Comparison of ENCODE assay signal across 8 cellular contexts in genomic region chr14:36321004-36321381, GRCh38. TPM values are rescaled to one million over a fixed set of nuclear protein-coding genes. Genes with fewer than 3 reads are reported as not detected.
DNase-seq lines count a peak whose midpoint lies in the region; ATAC-seq, FAIRE-seq and TF ChIP-seq lines count a peak whose summit lies in the region.
"Not testable (repeated sequence)": the region's sequence is repeated elsewhere in the genome, so short reads cannot be mapped to it uniquely, and the experiment has no call there.

No MANE protein-coding gene starts in this region.

- H3K27me3 Mint-ChIP-seq in activated naive CD4-positive, alpha-beta T cell treated with anti-CD3 and anti-CD28 coated beads, Interleukin-2, amount 50 U/mL, for 24 hours; immature natural killer cell (ENCODE audit: low read depth in 3 of 3); neural progenitor cell (ENCODE audit: insufficient read depth, low read depth): not testable (repeated sequence)

- not testable (repeated sequence) for H3K9me3 ChIP-seq in RWPE2 (ENCODE audit: severe bottlenecking); H1 (ENCODE audit: insufficient read depth in 2 of 2, low read depth in 1 of 2, low read length in 1 of 2); neural progenitor cell (ENCODE audit: low read depth); subcutaneous abdominal adipose tissue (ENCODE audit: control insufficient read depth in 5 of 5, low read length in 5 of 5)

- not testable (repeated sequence) for H2BK120ac ChIP-seq in H1 (replicated peaks; ENCODE audit: low read depth, low read length)

- FAIRE-seq in H1 (lab: Jason Lieb, UNC), result not testable (repeated sequence)

- H3K4me3 ChIP-seq in BJ (ENCODE audit: low read depth, low read length), result peak overlapping the region; percentile 83
- peak overlapping the region; percentile 84 for H3K4me3 ChIP-seq in HFF-Myc (replicated peaks; ENCODE audit: low read depth, low read length)
- peak overlapping the region; percentile 71 for H3K4me3 ChIP-seq in RWPE2 (ENCODE audit: severe bottlenecking)
- H3K4me3 ChIP-seq in H1 (ENCODE audit: extremely low read depth in 1 of 4, insufficient read depth in 2 of 4, low read depth in 3 of 4, low read length in 4 of 4), result peak overlapping the region; percentile 34 to 99 (median 98); a peak in 5 of 8 replicates
- H3K4me3 ChIP-seq in neural progenitor cell, result peak overlapping the region; percentile 83
- H3K4me3 ChIP-seq in subcutaneous abdominal adipose tissue (ENCODE audit: low read depth in 1 of 5, low read length in 5 of 5), result peak overlapping the region; percentile 96 to 99 (median 98)

- H3K79me1 ChIP-seq in H1 (ENCODE audit: low read depth, low read length), result not testable (repeated sequence)

- H2BK12ac ChIP-seq in H1 (ENCODE audit: low read depth, low read length), result not testable (repeated sequence)

- H4K8ac ChIP-seq in H1 (ENCODE audit: extremely low read depth, insufficient read depth, low read length), result peak overlapping the region; percentile 86; the same call in 1 of the 2 replicates

- not testable (repeated sequence) for H3K23me2 ChIP-seq in H1 (ENCODE audit: low read depth, low read length)

- not testable (repeated sequence) for TF ChIP-seq CTCF in BJ (IDR thresholded peaks at IDR 0.05; ENCODE audit: insufficient read depth, low read depth, low read length); HFF-Myc (IDR thresholded peaks at IDR 0.05; ENCODE audit: low read depth, low read length, missing control alignments); RWPE2 (IDR thresholded peaks at IDR 0.05; ENCODE audit: poor library complexity, severe bottlenecking); H1 (IDR thresholded peaks at IDR 0.05; ENCODE audit: control extremely low read depth in 1 of 3, insufficient read depth in 1 of 3, low read depth in 1 of 3, low read length in 3 of 3); neural progenitor cell (IDR thresholded peaks at IDR 0.05)

- TF ChIP-seq POLR2A in H1 (IDR thresholded peaks at IDR 0.05; ENCODE audit: control extremely low read depth in 1 of 2, low read depth in 2 of 2, low read length in 2 of 2), result not testable (repeated sequence)

- not testable (repeated sequence) for H2BK5ac ChIP-seq in H1 (ENCODE audit: low read depth, low read length)

- H3K4me1 Mint-ChIP-seq in activated naive CD4-positive, alpha-beta T cell treated with anti-CD3 and anti-CD28 coated beads, Interleukin-2, amount 50 U/mL, for 24 hours, result peaks cover 40% of the 10 kb centered on the region
- H3K4me1 Mint-ChIP-seq in immature natural killer cell (peaks cover 24 to 43% of the 10 kb centered on the region in 2 donors), neural progenitor cell (peaks cover 24% of the 10 kb centered on the region)

- H3K9ac ChIP-seq in H1 (replicated peaks in 1 of 4; ENCODE audit: extremely low read depth in 1 of 4, low read depth in 3 of 4, low read length in 3 of 4) (peak overlapping the region in 1 of 4 experiments; percentile 54; a peak in 2 of 7 replicates), subcutaneous abdominal adipose tissue (ENCODE audit: low read length in 5 of 5) (peak overlapping the region in 1 of 5 donors; percentile 96)
- not testable (repeated sequence) for H3K9ac ChIP-seq in neural progenitor cell

- peaks cover 32% of the 10 kb centered on the region for H3K4me1 ChIP-seq in RWPE2 (ENCODE audit: insufficient read depth, poor library complexity, severe bottlenecking)
- not testable (repeated sequence) for H3K4me1 ChIP-seq in H1 (replicated peaks in 1 of 4; ENCODE audit: control insufficient read depth in 3 of 4, insufficient read depth in 4 of 4, low read length in 3 of 4)
- peaks cover 36% of the 10 kb centered on the region for H3K4me1 ChIP-seq in neural progenitor cell
- peaks cover 0 to 22% (median 15%) of the 10 kb centered on the region in 5 donors for H3K4me1 ChIP-seq in subcutaneous abdominal adipose tissue (ENCODE audit: control insufficient read depth in 5 of 5, insufficient read depth in 5 of 5, low read length in 5 of 5)

- WGBS in H1 (ENCODE audit: extremely low coverage in 1 of 2, insufficient coverage in 1 of 2, insufficient read length in 1 of 2, insufficient replicate concordance in 2 of 2, low coverage in 1 of 2, low lambda C conversion rate in 2 of 2, missing lambda C conversion rate in 1 of 2), 2 experiments, result 71% methylated on average over 7 of the region's 7 CpGs; no CpG with 5 or more reads in 1 of the 2 experiments

- H3K18ac ChIP-seq in H1 (ENCODE audit: extremely low read depth, low read length), result not testable (repeated sequence)

- not testable (repeated sequence) for H3K27ac ChIP-seq in RWPE2 (ENCODE audit: poor library complexity, severe bottlenecking); H1 (ENCODE audit: low read depth, low read length); neural progenitor cell
- peak overlapping the region; percentile 89 for H3K27ac ChIP-seq in subcutaneous abdominal adipose tissue (ENCODE audit: low read depth, low read length)

- H3K27ac Mint-ChIP-seq in activated naive CD4-positive, alpha-beta T cell treated with anti-CD3 and anti-CD28 coated beads, Interleukin-2, amount 50 U/mL, for 24 hours, result peak overlapping the region; percentile 93
- peak overlapping the region; percentile 76 to 95 (median 86) for H3K27ac Mint-ChIP-seq in immature natural killer cell
- H3K27ac Mint-ChIP-seq in neural progenitor cell, result peak overlapping the region; percentile 77

- H3K14ac ChIP-seq in H1 (ENCODE audit: insufficient read length), result not testable (repeated sequence)

- H4K20me1 ChIP-seq in H1 (replicated peaks in 1 of 2; ENCODE audit: control insufficient read depth in 1 of 2, insufficient read depth in 2 of 2, low read length in 2 of 2), result not testable (repeated sequence)
- H4K20me1 ChIP-seq in neural progenitor cell (ENCODE audit: low read depth), result peaks cover 22% of the 10 kb centered on the region

- CTCF ChIA-PET in BJ (lab: Yijun Ruan, JAX), result interaction anchor here (0.6 to 2.0 kb wide), 3 partner anchors 53 to 1720 kb away, joined by 3 to 7 read pairs (median 6); no protein-coding TSS in a partner anchor
- CTCF ChIA-PET in H1 (lab: Charles Lee; ENCODE audit: partially characterized antibody), result interaction anchor here (0.5 to 0.6 kb wide), 2 partner anchors 89 to 848 kb away, joined by 3 to 5 read pairs; no protein-coding TSS in a partner anchor

- TF ChIP-seq EP300 in H1 (IDR thresholded peaks at IDR 0.05; ENCODE audit: borderline replicate concordance in 1 of 2, low read depth in 2 of 2, low read length in 2 of 2), result not testable (repeated sequence)

- peak overlapping the region; percentile 76 for H4K5ac ChIP-seq in H1 (ENCODE audit: insufficient read length, low read depth, low read length)

- not testable (repeated sequence) for H3K23ac ChIP-seq in H1 (ENCODE audit: insufficient read length)

- TF ChIP-seq RAD21 in H1 (IDR thresholded peaks at IDR 0.05 in 1 of 2, conservative IDR thresholded peaks at IDR 0.05 in 1 of 2; ENCODE audit: low read depth in 2 of 2, low read length in 2 of 2), result not testable (repeated sequence)

- POLR2A ChIA-PET in BJ (lab: Charles Lee) (interaction anchor here (1.0 kb wide), 1 partner anchor 27 kb away, joined by 15 read pairs; no protein-coding TSS in a partner anchor), H1 (lab: Charles Lee; ENCODE audit: partially characterized antibody) (interaction anchor here (0.8 to 2.4 kb wide), 4 partner anchors 10 to 119 kb away, joined by 3 to 13 read pairs (median 4); no protein-coding TSS in a partner anchor)

- H3K79me2 ChIP-seq in H1 (ENCODE audit: control insufficient read depth in 1 of 2, insufficient read depth in 2 of 2, low read length in 2 of 2) (peaks cover 0 to 44% of the 10 kb centered on the region in 2 experiments; a peak in 3 of 4 replicates), neural progenitor cell (ENCODE audit: low read depth) (peaks cover 44% of the 10 kb centered on the region)

- not testable (repeated sequence) for H3K9me3 Mint-ChIP-seq in activated naive CD4-positive, alpha-beta T cell treated with anti-CD3 and anti-CD28 coated beads, Interleukin-2, amount 50 U/mL, for 24 hours; immature natural killer cell; neural progenitor cell

- not testable (repeated sequence) for ATAC-seq in RWPE2 (ENCODE audit: low read depth)

- not testable (repeated sequence) for H3K36me3 ChIP-seq in BJ (ENCODE audit: control insufficient read depth, insufficient read depth, low read length); H1 (ENCODE audit: control insufficient read depth in 2 of 4, insufficient read depth in 4 of 4, low read length in 3 of 4); neural progenitor cell; subcutaneous abdominal adipose tissue (ENCODE audit: control insufficient read depth in 5 of 5, insufficient read depth in 5 of 5, low read length in 5 of 5)
- peaks cover 11% of the 10 kb centered on the region; the same call in 1 of the 2 replicates for H3K36me3 ChIP-seq in RWPE2 (ENCODE audit: low read depth)

- H2BK20ac ChIP-seq in H1 (ENCODE audit: low read length), result not testable (repeated sequence)

- not testable (repeated sequence) for H3K27me3 ChIP-seq in BJ (ENCODE audit: control insufficient read depth, insufficient read depth, low read length); H1 (replicated peaks in 1 of 4; ENCODE audit: control insufficient read depth in 3 of 4, extremely low read depth in 1 of 4, insufficient read depth in 3 of 4, low read length in 3 of 4); subcutaneous abdominal adipose tissue (ENCODE audit: control insufficient read depth in 5 of 5, insufficient read depth in 4 of 5, low read length in 5 of 5)
- H3K27me3 ChIP-seq in RWPE2 (ENCODE audit: insufficient read depth, poor library complexity, severe bottlenecking) (peaks cover 45% of the 10 kb centered on the region), neural progenitor cell (peaks cover 28% of the 10 kb centered on the region)

- not testable (repeated sequence) for H3F3A ChIP-seq in neural progenitor cell (ENCODE audit: low read depth)

- not testable (repeated sequence) for H3K36me3 Mint-ChIP-seq in activated naive CD4-positive, alpha-beta T cell treated with anti-CD3 and anti-CD28 coated beads, Interleukin-2, amount 50 U/mL, for 24 hours; immature natural killer cell; neural progenitor cell

- H3K4ac ChIP-seq in H1 (replicated peaks; ENCODE audit: insufficient read length, low read depth, low read length), result peak overlapping the region; percentile 1

- peak overlapping the region; percentile 96 for H3K4me3 Mint-ChIP-seq in activated naive CD4-positive, alpha-beta T cell treated with anti-CD3 and anti-CD28 coated beads, Interleukin-2, amount 50 U/mL, for 24 hours
- H3K4me3 Mint-ChIP-seq in immature natural killer cell (peak overlapping the region; percentile 90 to 98 (median 94)), neural progenitor cell (peak overlapping the region; percentile 95)

- DNase-seq in BJ (ENCODE audit: low read depth); HFF-Myc (ENCODE audit: extremely low read depth, low read depth); RWPE2 (ENCODE audit: low spot score); H1 (ENCODE audit: low read depth in 1 of 2, low spot score in 2 of 2); immature natural killer cell; neural progenitor cell (ENCODE audit: low spot score): not testable (repeated sequence)

- H3K4me2 ChIP-seq in H1 (ENCODE audit: insufficient read depth in 1 of 2, low read depth in 2 of 2, low read length in 2 of 2) (peak overlapping the region; percentile 62 to 66), neural progenitor cell (peak overlapping the region; percentile 65)

- not testable (repeated sequence) for H2AK5ac ChIP-seq in H1 (ENCODE audit: low read depth, low read length)

- not testable (repeated sequence) for H3K56ac ChIP-seq in H1 (replicated peaks; ENCODE audit: insufficient read length, low read depth, low read length)

- not testable (repeated sequence) for H2BK15ac ChIP-seq in H1 (ENCODE audit: low read length)

- H4K91ac ChIP-seq in H1 (replicated peaks; ENCODE audit: insufficient read length, low read length), result not testable (repeated sequence)

- H2AFZ ChIP-seq in H1 (ENCODE audit: low read length), result peak overlapping the region; percentile 96
- peak overlapping the region; percentile 50 for H2AFZ ChIP-seq in neural progenitor cell (replicated peaks)

RNA-seq across cellular contexts. Expression of gene MBIP, which starts 0.6 kb away (rescaled TPM):
- polyA plus RNA-seq in BJ (2011; rRNA removed) (10.7 and 20.8 TPM in 2 replicates), H1 (2011; rRNA removed) (9.4 and 15.0 TPM in 2 replicates), immature natural killer cell (10 to 100 TPM in 2 of 3 donors, 1 to 10 TPM in 1; 7.4 to 14.9 (median 10.4) TPM)
- 8.0 and 12.4 TPM in 2 replicates for polyA minus RNA-seq in BJ (2011; rRNA and poly(A)+ RNA removed)
- 24.4 and 27.4 TPM in 2 replicates for total RNA-seq in H1 (2021; fragmentation: NEBNext Ultra II Directional; extraction: Animal tissue kit (Norgen Biotek cat#: 25700))
- polyA plus RNA-seq in H1 (2011; cell fraction: cytosol; rRNA removed), result 19.7 TPM
- 10.6 TPM for polyA plus RNA-seq in H1 (2011; cell fraction: nucleus; rRNA removed)
- polyA plus RNA-seq in H1 (2012, experiment 1 of 2), result 14.3 to 21.4 TPM (median 14.7 TPM) in 4 replicates
- polyA plus RNA-seq in H1 (2012, experiment 2 of 2), result 5.7 TPM
- polyA plus RNA-seq in H1 (2013, experiment 1 of 2), result 24.4 TPM
- 23.0 TPM for polyA plus RNA-seq in H1 (2013, experiment 2 of 2)
- polyA minus RNA-seq in H1 (2011; rRNA and poly(A)+ RNA removed), result 14.7 and 15.9 TPM in 2 replicates
- 12.6 TPM for polyA minus RNA-seq in H1 (2011; cell fraction: cytosol; rRNA and poly(A)+ RNA removed)
- polyA minus RNA-seq in H1 (2011; cell fraction: nucleus; rRNA and poly(A)+ RNA removed), result 31.9 TPM
- 33.2 and 49.7 TPM in 2 replicates for total RNA-seq in neural progenitor cell (ENCODE audit: low replicate concordance)
